ENCODE assay signal across 3 cellular contexts in the genomic region with DNA sequence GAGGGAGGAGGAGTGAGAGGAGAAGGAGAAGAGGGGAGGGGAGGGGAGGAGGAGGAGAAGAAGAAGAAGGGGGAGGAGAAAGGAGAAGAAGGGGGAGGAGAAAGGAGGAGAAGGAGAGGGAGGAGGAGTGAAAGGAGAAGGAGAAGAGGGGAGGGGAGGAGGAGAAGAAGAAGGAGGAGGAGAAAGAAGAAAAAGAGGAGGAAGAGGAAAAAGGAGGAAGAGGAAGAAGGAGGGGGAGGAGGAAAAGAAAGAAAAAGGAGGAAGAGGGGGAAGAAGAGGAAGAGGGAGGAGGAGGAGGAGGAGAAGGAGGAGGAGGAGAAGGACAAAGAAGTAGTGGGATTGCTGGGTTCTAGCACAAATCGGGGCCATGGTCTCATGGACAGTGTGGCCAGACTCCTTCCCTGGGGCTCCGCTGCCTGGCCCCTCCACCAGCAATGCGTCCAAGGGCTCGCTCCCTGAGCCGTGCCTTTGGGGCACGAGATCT.
TF ChIP-seq lines count a peak whose summit lies in the region.

No MANE protein-coding gene starts in this region.

TF ChIP-seq in A549, 52 proteins besides CTCF, POLR2A, EP300 and RAD21:
- TF ChIP-seq JUN (IDR thresholded peaks at IDR 0.05), result 0 out of 5 replicates have a peak, but pooled peaks of 1 of the 2 experiments have one; percentile 16
- TF ChIP-seq CHD2 (IDR thresholded peaks at IDR 0.05; ENCODE audit: low read length, partially characterized antibody), result no peak

TF ChIP-seq in HEK293, 187 proteins besides CTCF, POLR2A, EP300 and RAD21 (continues in another document):
- TF ChIP-seq, protein P1, sequence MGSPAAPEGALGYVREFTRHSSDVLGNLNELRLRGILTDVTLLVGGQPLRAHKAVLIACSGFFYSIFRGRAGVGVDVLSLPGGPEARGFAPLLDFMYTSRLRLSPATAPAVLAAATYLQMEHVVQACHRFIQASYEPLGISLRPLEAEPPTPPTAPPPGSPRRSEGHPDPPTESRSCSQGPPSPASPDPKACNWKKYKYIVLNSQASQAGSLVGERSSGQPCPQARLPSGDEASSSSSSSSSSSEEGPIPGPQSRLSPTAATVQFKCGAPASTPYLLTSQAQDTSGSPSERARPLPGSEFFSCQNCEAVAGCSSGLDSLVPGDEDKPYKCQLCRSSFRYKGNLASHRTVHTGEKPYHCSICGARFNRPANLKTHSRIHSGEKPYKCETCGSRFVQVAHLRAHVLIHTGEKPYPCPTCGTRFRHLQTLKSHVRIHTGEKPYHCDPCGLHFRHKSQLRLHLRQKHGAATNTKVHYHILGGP (tag by site-specific recombination; IDR thresholded peaks at IDR 0.05), result no peak
- peak; percentile 85 for TF ChIP-seq ZNF513 (tag by site-specific recombination; IDR thresholded peaks at IDR 0.05)
- TF ChIP-seq, protein P2, sequence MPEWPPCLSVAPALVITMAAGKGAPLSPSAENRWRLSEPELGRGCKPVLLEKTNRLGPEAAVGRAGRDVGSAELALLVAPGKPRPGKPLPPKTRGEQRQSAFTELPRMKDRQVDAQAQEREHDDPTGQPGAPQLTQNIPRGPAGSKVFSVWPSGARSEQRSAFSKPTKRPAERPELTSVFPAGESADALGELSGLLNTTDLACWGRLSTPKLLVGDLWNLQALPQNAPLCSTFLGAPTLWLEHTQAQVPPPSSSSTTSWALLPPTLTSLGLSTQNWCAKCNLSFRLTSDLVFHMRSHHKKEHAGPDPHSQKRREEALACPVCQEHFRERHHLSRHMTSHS (tag by site-specific recombination; IDR thresholded peaks at IDR 0.05), result no peak
- TF ChIP-seq, protein P3, sequence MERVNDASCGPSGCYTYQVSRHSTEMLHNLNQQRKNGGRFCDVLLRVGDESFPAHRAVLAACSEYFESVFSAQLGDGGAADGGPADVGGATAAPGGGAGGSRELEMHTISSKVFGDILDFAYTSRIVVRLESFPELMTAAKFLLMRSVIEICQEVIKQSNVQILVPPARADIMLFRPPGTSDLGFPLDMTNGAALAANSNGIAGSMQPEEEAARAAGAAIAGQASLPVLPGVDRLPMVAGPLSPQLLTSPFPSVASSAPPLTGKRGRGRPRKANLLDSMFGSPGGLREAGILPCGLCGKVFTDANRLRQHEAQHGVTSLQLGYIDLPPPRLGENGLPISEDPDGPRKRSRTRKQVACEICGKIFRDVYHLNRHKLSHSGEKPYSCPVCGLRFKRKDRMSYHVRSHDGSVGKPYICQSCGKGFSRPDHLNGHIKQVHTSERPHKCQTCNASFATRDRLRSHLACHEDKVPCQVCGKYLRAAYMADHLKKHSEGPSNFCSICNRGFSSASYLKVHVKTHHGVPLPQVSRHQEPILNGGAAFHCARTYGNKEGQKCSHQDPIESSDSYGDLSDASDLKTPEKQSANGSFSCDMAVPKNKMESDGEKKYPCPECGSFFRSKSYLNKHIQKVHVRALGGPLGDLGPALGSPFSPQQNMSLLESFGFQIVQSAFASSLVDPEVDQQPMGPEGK (tag by site-specific recombination; IDR thresholded peaks at IDR 0.05), result peak; percentile 28; the same call in 1 of the 2 replicates
- no peak for TF ChIP-seq GLI2 (tag by site-specific recombination; IDR thresholded peaks at IDR 0.05; ENCODE audit: borderline replicate concordance, low read depth)
- peak; percentile 67; the same call in 1 of the 2 replicates for TF ChIP-seq EGR2 (tag by site-specific recombination; IDR thresholded peaks at IDR 0.05; ENCODE audit: low read depth)
- 0 out of 2 replicates have a peak, but pooled peaks have one; percentile 14 for TF ChIP-seq KLF8 (tag by site-specific recombination; IDR thresholded peaks at IDR 0.05)
- peak; percentile 28; the same call in 1 of the 2 replicates for TF ChIP-seq ZBTB48 (tag by site-specific recombination; IDR thresholded peaks at IDR 0.05)
- TF ChIP-seq PRDM1 (tag by site-specific recombination; IDR thresholded peaks at IDR 0.05), result peak; percentile 85
- no peak for TF ChIP-seq ZNF596 (tag by site-specific recombination; IDR thresholded peaks at IDR 0.05)
- peak; percentile 86 for TF ChIP-seq ZNF366 (tag by site-specific recombination; conservative IDR thresholded peaks at IDR 0.05)
- peak; percentile 27; the same call in 1 of the 2 replicates for TF ChIP-seq ZFHX2 (tag by site-specific recombination; conservative IDR thresholded peaks at IDR 0.05)
- no peak for TF ChIP-seq AEBP2 (tag by site-specific recombination; IDR thresholded peaks at IDR 0.05; ENCODE audit: borderline replicate concordance)
- no peak for TF ChIP-seq ZNF639 (tag by site-specific recombination; IDR thresholded peaks at IDR 0.05)
- TF ChIP-seq OSR2 (tag by site-specific recombination; IDR thresholded peaks at IDR 0.05), result no peak
- no peak for TF ChIP-seq ZNF747 (tag by site-specific recombination; IDR thresholded peaks at IDR 0.05)
- no peak for TF ChIP-seq ZNF423 (tag by site-specific recombination; IDR thresholded peaks at IDR 0.05)
- TF ChIP-seq MZF1 (tag by site-specific recombination; IDR thresholded peaks at IDR 0.05; ENCODE audit: borderline replicate concordance), result no peak
- no peak for TF ChIP-seq ZNF239 (tag by site-specific recombination; IDR thresholded peaks at IDR 0.05)

TF ChIP-seq in SK-N-SH, 30 proteins besides CTCF, POLR2A, EP300 and RAD21:
- TF ChIP-seq, protein P4, sequence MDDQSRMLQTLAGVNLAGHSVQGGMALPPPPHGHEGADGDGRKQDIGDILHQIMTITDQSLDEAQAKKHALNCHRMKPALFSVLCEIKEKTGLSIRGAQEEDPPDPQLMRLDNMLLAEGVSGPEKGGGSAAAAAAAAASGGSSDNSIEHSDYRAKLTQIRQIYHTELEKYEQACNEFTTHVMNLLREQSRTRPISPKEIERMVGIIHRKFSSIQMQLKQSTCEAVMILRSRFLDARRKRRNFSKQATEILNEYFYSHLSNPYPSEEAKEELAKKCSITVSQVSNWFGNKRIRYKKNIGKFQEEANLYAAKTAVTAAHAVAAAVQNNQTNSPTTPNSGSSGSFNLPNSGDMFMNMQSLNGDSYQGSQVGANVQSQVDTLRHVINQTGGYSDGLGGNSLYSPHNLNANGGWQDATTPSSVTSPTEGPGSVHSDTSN (IDR thresholded peaks at IDR 0.05), result no peak
- TF ChIP-seq FOXM1 (IDR thresholded peaks at IDR 0.05; ENCODE audit: low read depth), result no peak
- TF ChIP-seq NRF1 (IDR thresholded peaks at IDR 0.05; ENCODE audit: low read depth, low read length), result no peak
- no peak for TF ChIP-seq MEF2A (IDR thresholded peaks at IDR 0.05; ENCODE audit: borderline replicate concordance, low read depth)
- no peak for TF ChIP-seq GABPA (IDR thresholded peaks at IDR 0.05; ENCODE audit: low read depth)
- TF ChIP-seq, protein P5, sequence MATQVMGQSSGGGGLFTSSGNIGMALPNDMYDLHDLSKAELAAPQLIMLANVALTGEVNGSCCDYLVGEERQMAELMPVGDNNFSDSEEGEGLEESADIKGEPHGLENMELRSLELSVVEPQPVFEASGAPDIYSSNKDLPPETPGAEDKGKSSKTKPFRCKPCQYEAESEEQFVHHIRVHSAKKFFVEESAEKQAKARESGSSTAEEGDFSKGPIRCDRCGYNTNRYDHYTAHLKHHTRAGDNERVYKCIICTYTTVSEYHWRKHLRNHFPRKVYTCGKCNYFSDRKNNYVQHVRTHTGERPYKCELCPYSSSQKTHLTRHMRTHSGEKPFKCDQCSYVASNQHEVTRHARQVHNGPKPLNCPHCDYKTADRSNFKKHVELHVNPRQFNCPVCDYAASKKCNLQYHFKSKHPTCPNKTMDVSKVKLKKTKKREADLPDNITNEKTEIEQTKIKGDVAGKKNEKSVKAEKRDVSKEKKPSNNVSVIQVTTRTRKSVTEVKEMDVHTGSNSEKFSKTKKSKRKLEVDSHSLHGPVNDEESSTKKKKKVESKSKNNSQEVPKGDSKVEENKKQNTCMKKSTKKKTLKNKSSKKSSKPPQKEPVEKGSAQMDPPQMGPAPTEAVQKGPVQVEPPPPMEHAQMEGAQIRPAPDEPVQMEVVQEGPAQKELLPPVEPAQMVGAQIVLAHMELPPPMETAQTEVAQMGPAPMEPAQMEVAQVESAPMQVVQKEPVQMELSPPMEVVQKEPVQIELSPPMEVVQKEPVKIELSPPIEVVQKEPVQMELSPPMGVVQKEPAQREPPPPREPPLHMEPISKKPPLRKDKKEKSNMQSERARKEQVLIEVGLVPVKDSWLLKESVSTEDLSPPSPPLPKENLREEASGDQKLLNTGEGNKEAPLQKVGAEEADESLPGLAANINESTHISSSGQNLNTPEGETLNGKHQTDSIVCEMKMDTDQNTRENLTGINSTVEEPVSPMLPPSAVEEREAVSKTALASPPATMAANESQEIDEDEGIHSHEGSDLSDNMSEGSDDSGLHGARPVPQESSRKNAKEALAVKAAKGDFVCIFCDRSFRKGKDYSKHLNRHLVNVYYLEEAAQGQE (IDR thresholded peaks at IDR 0.05; ENCODE audit: low read depth, low read length), result no peak
- TF ChIP-seq, protein P6, sequence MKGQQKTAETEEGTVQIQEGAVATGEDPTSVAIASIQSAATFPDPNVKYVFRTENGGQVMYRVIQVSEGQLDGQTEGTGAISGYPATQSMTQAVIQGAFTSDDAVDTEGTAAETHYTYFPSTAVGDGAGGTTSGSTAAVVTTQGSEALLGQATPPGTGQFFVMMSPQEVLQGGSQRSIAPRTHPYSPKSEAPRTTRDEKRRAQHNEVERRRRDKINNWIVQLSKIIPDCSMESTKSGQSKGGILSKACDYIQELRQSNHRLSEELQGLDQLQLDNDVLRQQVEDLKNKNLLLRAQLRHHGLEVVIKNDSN (IDR thresholded peaks at IDR 0.05; ENCODE audit: borderline replicate concordance, low read depth), result no peak
- no peak for TF ChIP-seq RFX5 (IDR thresholded peaks at IDR 0.05; ENCODE audit: low read length)
- TF ChIP-seq FOXJ3 (CRISPR knock-in tag; IDR thresholded peaks at IDR 0.05), result no peak
- no peak for TF ChIP-seq FOSL2 (IDR thresholded peaks at IDR 0.05; ENCODE audit: borderline replicate concordance, low read depth)
